1 cellular context compared by ENCODE assay signal in the genomic region with DNA sequence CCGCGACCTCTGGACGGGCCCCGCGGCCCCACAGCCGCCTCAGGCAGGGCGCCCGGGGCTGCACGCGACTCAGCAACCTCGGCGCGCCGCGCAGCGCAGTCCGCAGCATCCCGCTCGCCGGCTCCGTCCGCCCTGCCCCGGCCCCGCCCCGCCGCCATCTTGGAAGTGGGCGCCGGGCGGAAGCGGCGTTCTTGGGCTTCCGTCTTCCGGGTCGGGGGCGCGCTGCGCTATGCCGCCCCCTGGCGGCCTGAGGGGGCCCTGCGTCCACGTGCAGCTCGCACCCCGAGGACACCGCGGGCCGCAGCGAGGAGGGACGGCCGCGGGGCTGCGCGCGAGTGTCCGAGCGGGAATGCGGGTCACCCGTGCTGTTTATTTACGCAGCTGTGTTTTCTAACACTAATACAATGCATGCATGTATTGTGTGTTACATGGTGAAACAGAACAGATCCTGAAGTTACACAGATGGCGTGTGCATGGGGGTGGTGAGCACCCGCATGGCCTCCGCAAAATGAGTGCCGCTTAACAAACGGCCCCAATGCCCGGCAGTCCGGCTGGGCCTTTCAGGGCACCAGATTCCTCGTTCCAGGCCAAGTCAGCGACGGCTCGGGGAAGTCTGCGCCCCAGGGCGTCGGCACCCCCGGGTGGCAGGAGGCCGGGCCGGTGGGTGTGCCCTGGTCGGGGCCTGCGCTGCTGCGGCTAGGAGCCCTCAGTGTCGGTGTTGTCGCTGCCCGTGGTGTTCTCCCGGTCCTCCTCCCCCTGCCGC.
A peak's percentile ranks its signal among the peaks of the same experiment; 100 is the strongest.
TF ChIP-seq lines count a peak whose summit lies in the region.

A gene (minus strand): TSS at position 139 of the 763 bp plus-strand sequence. CDS start 30 bp downstream, at position 109.

TF ChIP-seq in HepG2, 621 proteins besides CTCF, POLR2A, EP300 and RAD21 (continued from another document):
- TF ChIP-seq, protein P1, sequence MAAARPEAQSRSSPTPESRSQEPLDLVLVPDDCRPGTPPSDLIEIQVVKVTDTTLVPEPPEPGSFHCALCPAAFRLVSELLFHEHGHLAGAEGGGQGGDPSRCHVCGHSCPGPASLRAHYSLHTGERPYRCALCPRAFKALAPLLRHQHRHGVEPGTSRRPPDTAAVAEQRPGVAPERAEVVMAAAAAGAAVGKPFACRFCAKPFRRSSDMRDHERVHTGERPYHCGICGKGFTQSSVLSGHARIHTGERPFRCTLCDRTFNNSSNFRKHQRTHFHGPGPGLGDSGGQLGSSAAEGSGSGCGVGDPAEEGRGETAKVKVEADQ (CRISPR knock-in tag; IDR thresholded peaks at IDR 0.05; ENCODE audit: borderline replicate concordance): peak; percentile 88; the same call in 1 of the 2 replicates
- peak; percentile 76; the same call in 1 of the 2 replicates for TF ChIP-seq ZNF160 (CRISPR knock-in tag; IDR thresholded peaks at IDR 0.05)
- 0 out of 2 replicates have a peak, but pooled peaks have one; percentile 45 for TF ChIP-seq ZBTB7A (CRISPR knock-in tag; IDR thresholded peaks at IDR 0.05)
- TF ChIP-seq, protein P2, sequence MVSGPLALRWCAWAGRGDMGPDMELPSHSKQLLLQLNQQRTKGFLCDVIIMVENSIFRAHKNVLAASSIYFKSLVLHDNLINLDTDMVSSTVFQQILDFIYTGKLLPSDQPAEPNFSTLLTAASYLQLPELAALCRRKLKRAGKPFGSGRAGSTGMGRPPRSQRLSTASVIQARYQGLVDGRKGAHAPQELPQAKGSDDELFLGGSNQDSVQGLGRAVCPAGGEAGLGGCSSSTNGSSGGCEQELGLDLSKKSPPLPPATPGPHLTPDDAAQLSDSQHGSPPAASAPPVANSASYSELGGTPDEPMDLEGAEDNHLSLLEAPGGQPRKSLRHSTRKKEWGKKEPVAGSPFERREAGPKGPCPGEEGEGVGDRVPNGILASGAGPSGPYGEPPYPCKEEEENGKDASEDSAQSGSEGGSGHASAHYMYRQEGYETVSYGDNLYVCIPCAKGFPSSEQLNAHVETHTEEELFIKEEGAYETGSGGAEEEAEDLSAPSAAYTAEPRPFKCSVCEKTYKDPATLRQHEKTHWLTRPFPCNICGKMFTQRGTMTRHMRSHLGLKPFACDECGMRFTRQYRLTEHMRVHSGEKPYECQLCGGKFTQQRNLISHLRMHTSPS (CRISPR knock-in tag; IDR thresholded peaks at IDR 0.05; ENCODE audit: low read depth): no peak
- 0 out of 2 replicates have a peak, but pooled peaks have one; percentile 22 for TF ChIP-seq KMT2B (CRISPR knock-in tag; IDR thresholded peaks at IDR 0.05)
- TF ChIP-seq FOXK2 (IDR thresholded peaks at IDR 0.05): no peak
- TF ChIP-seq CCAR2 (optimal IDR thresholded peaks at IDR 0.05; ENCODE audit: low read depth, low read length): no peak
